ENCODE assay signal across 14 cellular contexts in genomic region chr2:167192833-167193232, GRCh38.
DNase-seq lines count a peak whose midpoint lies in the region; ATAC-seq and TF ChIP-seq lines count a peak whose summit lies in the region.
"Had no signal": no experiment of that assay in that cellular context is flagged by ENCODE, and none has a peak within 500 bp of the region (broad histone marks: within the 10 kb centered on the region; RNA-seq: fewer than 3 reads in every experiment).

No MANE protein-coding gene starts in this region.

- no peaks in the 10 kb centered on the region for H3K9me3 ChIP-seq in heart right ventricle
- H3K9me3 ChIP-seq in right atrium auricular region = no peaks in the 10 kb centered on the region
- no peaks in the 10 kb centered on the region for H3K9me3 ChIP-seq in adipocyte (ENCODE audit: control insufficient read depth, low read length)
- H3K9me3 ChIP-seq in subcutaneous abdominal adipose tissue (ENCODE audit: control insufficient read depth in 5 of 5, low read length in 5 of 5) = no peaks in the 10 kb centered on the region
- no peaks in the 10 kb centered on the region for H3K9me3 ChIP-seq in tibial artery

- 42 to 48% methylated on average over 4 of the region's 4 CpGs for WGBS in heart right ventricle, 2 donors

- H3K27ac ChIP-seq in heart right ventricle (peak overlapping the region; percentile 14 to 87 (median 50)), right atrium auricular region (peak overlapping the region in 1 of 2 donors; percentile 55), subcutaneous abdominal adipose tissue (ENCODE audit: low read depth, low read length) (peak overlapping the region; percentile 76), tibial artery (peak overlapping the region in 1 of 2 donors; percentile 15)

- no peaks in the 10 kb centered on the region for H3K36me3 ChIP-seq in heart right ventricle
- no peaks in the 10 kb centered on the region for H3K36me3 ChIP-seq in right atrium auricular region
- no peaks in the 10 kb centered on the region for H3K36me3 ChIP-seq in adipocyte (ENCODE audit: control insufficient read depth, insufficient read depth, low read length, severe bottlenecking)
- H3K36me3 ChIP-seq in subcutaneous abdominal adipose tissue (ENCODE audit: control insufficient read depth in 5 of 5, insufficient read depth in 5 of 5, low read length in 5 of 5) = no peaks in the 10 kb centered on the region
- H3K36me3 ChIP-seq in tibial artery = no peaks in the 10 kb centered on the region

- H3K27me3 ChIP-seq in heart right ventricle (no peaks in the 10 kb centered on the region), right atrium auricular region (no peaks in the 10 kb centered on the region), adipocyte (replicated peaks; ENCODE audit: control insufficient read depth, insufficient read depth, low read length) (no peaks in the 10 kb centered on the region), subcutaneous abdominal adipose tissue (ENCODE audit: control insufficient read depth in 5 of 5, insufficient read depth in 4 of 5, low read length in 5 of 5) (no peaks in the 10 kb centered on the region), tibial artery (no peaks in the 10 kb centered on the region)

- DNase-seq in heart right ventricle = no peak
- DNase-seq in right atrium auricular region (ENCODE audit: low spot score) = no peak
- DNase-seq in adipocyte (ENCODE audit: low read depth) = no peak
- DNase-seq in foreskin fibroblast = peak; percentile 67 to 85
- no peak for DNase-seq in tibial artery
- DNase-seq in H4 (ENCODE audit: low spot score) = no peak
- DNase-seq in SW 1271 (lab: John Stamatoyannopoulos, UW) = no peak
- DNase-seq: CD8-positive, alpha-beta memory T cell; naive thymus-derived CD4-positive, alpha-beta T cell; NCI-H2029; posterior cingulate gyrus; stimulated activated naive CD4-positive, alpha-beta T cell treated with Interleukin-2 at 50 U/mL for 16 hours had no signal

- H3K4me3 ChIP-seq in heart right ventricle (peak overlapping the region in 4 of 10 donors; percentile 51 to 55 (median 53)), right atrium auricular region (no peak overlapping the region), adipocyte (ENCODE audit: low read length) (peak overlapping the region; percentile 55), foreskin fibroblast (ENCODE audit: low read depth in 1 of 2, low read length in 2 of 2) (no peak overlapping the region), subcutaneous abdominal adipose tissue (ENCODE audit: low read depth in 1 of 5, low read length in 5 of 5) (no peak overlapping the region), tibial artery (no peak overlapping the region)
- H3K4me3 ChIP-seq: lung had no signal

- intact Hi-C loops in heart right ventricle (cut with DNase I) = no loop called here
- intact Hi-C loops in tibial artery (cut with DNase I; ENCODE audit: low total_unique reads) = no loop called here

- TF ChIP-seq CTCF in heart right ventricle (IDR thresholded peaks at IDR 0.05) = no peak
- TF ChIP-seq CTCF in right atrium auricular region (IDR thresholded peaks at IDR 0.05) = no peak
- TF ChIP-seq CTCF in foreskin fibroblast (IDR thresholded peaks at IDR 0.05; ENCODE audit: low read depth, low read length) = no peak
- no peak for TF ChIP-seq CTCF in tibial artery (IDR thresholded peaks at IDR 0.05)

- H3K4me1 ChIP-seq in heart right ventricle (peaks cover 0 to 46% (median 11%) of the 10 kb centered on the region in 9 donors), right atrium auricular region (peaks cover 0 to 34% of the 10 kb centered on the region in 2 donors), adipocyte (ENCODE audit: control insufficient read depth, insufficient read depth, low read length) (peaks cover 80% of the 10 kb centered on the region), subcutaneous abdominal adipose tissue (ENCODE audit: control insufficient read depth in 5 of 5, insufficient read depth in 5 of 5, low read length in 5 of 5) (peaks cover 0 to 52% (median 36%) of the 10 kb centered on the region in 5 donors), tibial artery (peaks cover 0 to 73% (median 28%) of the 10 kb centered on the region in 4 donors)

- peak in 2 of 8 donors; percentile 32 to 35 for ATAC-seq in heart right ventricle
- ATAC-seq: naive thymus-derived CD4-positive, alpha-beta T cell had no signal

- peak overlapping the region; percentile 63 for H3K9ac ChIP-seq in adipocyte (ENCODE audit: low read length)
- H3K9ac ChIP-seq in subcutaneous abdominal adipose tissue (ENCODE audit: low read length in 5 of 5) = no peak overlapping the region

Comparison
In these comparisons a context has a peak if more than half of its experiments do, and no peak if none do; other contexts are left out.
1. DNase-seq: peak in foreskin fibroblast (2 of 2); none in heart right ventricle (0 of 2), right atrium auricular region (single experiment), adipocyte (single experiment), tibial artery (0 of 2), H4 (single experiment) and SW 1271 (0 of 2).